In the genomic region with DNA sequence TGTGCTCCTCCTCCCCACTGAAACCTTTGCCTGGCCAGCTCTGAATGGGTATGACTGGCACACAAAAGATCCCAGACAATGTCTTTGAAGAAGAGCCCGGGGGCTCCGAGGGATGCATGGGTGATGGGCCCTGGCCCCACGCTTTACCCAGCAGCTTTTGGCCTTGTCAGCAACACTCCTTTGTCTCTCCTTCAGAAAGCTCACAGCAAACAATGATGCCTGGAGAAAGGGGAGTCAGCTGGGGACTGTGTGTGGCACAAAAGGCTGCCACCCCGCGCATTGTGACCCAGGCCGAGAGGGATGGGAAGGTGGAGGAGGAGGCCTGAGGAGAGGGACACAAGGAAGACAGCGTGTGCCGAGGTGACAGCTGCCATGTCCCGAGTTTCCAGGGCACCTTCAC, we compare ENCODE assay signal across 16 cellular contexts. TPM values are rescaled to one million over a fixed set of nuclear protein-coding genes. Genes with fewer than 3 reads are reported as not detected.
A peak's percentile ranks its signal among the peaks of the same experiment; 100 is the strongest.
DNase-seq lines count a peak whose midpoint lies in the region; ATAC-seq and TF ChIP-seq lines count a peak whose summit lies in the region.
"Had no signal": no experiment of that assay in that cellular context is flagged by ENCODE, and none has a peak within 500 bp of the region (broad histone marks: within the 10 kb centered on the region; RNA-seq: fewer than 3 reads in every experiment).

No MANE protein-coding gene starts in this region.

- H3K36me3 Mint-ChIP-seq in MCF 10A (ENCODE audit: insufficient read depth, unreplicated experiment) (peaks cover 10% of the 10 kb centered on the region), endothelial cell (ENCODE audit: low read depth, unreplicated experiment) (peaks cover 7% of the 10 kb centered on the region)

- BruUV-seq in MCF 10A (replicated peaks; lab: Mats Ljungman, UMichigan) (no TSS peak), A673 (replicated peaks; lab: Mats Ljungman, UMichigan) (no TSS peak)

- H2BK15ac ChIP-seq in neuronal stem cell (ENCODE audit: low read length), result no peak overlapping the region

- POLR2A ChIA-PET in MCF 10A (lab: Yijun Ruan, JAX) (interaction anchor here (0.6 to 13.7 kb wide), 7 partner anchors 9 to 1942 kb away, joined by 3 to 219 read pairs (median 22); no protein-coding TSS in a partner anchor), A673 (lab: Charles Lee; ENCODE audit: low non-redundant PET) (interaction anchor here (0.5 kb wide), 1 partner anchor 311 kb away, joined by 6 read pairs; no protein-coding TSS in a partner anchor)

- H3K4me1 ChIP-seq in breast epithelium, result no peaks in the 10 kb centered on the region
- peaks cover 19 to 29% of the 10 kb centered on the region in 2 donors for H3K4me1 ChIP-seq in neuronal stem cell (ENCODE audit: control insufficient read depth in 2 of 2, insufficient read depth in 1 of 2, low read depth in 1 of 2, low read length in 2 of 2)
- peaks cover 7% of the 10 kb centered on the region for H3K4me1 ChIP-seq in A673 (ENCODE audit: insufficient read depth, low read length, poor library complexity, severe bottlenecking)

- no peak overlapping the region for H3K4me3 ChIP-seq in breast epithelium
- no peak overlapping the region for H3K4me3 ChIP-seq in neuronal stem cell (ENCODE audit: low read length in 2 of 2)
- no peak overlapping the region for H3K4me3 ChIP-seq in A673 (ENCODE audit: low read depth, low read length, poor library complexity, severe bottlenecking)

- intact Hi-C loops in MCF 10A (cut with micrococcal nuclease), result no loop called here
- intact Hi-C loops in breast epithelium (cut with DNase I; ENCODE audit: low total_unique reads), result no loop called here
- intact Hi-C loops in A673 (cut with micrococcal nuclease; ENCODE audit: unreplicated experiment), result no loop called here

- H3K27ac Mint-ChIP-seq in MCF 10A (ENCODE audit: low read depth, unreplicated experiment), result peak overlapping the region; percentile 52
- H3K27ac Mint-ChIP-seq in endothelial cell (ENCODE audit: unreplicated experiment), result no peak overlapping the region
- H3K27ac Mint-ChIP-seq: CD4-positive, alpha-beta T cell; HFFc6 had no signal

- no peaks in the 10 kb centered on the region for H3K9me3 ChIP-seq in breast epithelium
- no peaks in the 10 kb centered on the region for H3K9me3 ChIP-seq in neuronal stem cell (replicated peaks in 1 of 2; ENCODE audit: control insufficient read depth in 2 of 2, insufficient read depth in 1 of 2, low read depth in 1 of 2, low read length in 2 of 2)
- no peaks in the 10 kb centered on the region for H3K9me3 ChIP-seq in A673 (ENCODE audit: low read depth, low read length, poor library complexity, severe bottlenecking)
- H3K9me3 ChIP-seq: Caco-2 had no signal

- no peak for DNase-seq in MCF 10A (ENCODE audit: unreplicated experiment)
- DNase-seq in breast epithelium (ENCODE audit: low spot score in 2 of 2), result no peak
- no peak for DNase-seq in endothelial cell (ENCODE audit: low spot score)
- peak; percentile 59 for DNase-seq in neuronal stem cell (ENCODE audit: low spot score)
- no peak for DNase-seq in A673 (ENCODE audit: low spot score)
- no peak for DNase-seq in SKM-1 (lab: John Stamatoyannopoulos, UW; ENCODE audit: unreplicated experiment)
- DNase-seq: ACHN; Caco-2; CD4-positive, alpha-beta T cell; GOT3; H7; HFFc6; IMR-90 had no signal

- H3K27me3 ChIP-seq in breast epithelium (no peaks in the 10 kb centered on the region), neuronal stem cell (ENCODE audit: control insufficient read depth in 3 of 3, insufficient read depth in 3 of 3, low read depth in 1 of 3, low read length in 3 of 3) (no peaks in the 10 kb centered on the region), A673 (replicated peaks; ENCODE audit: insufficient read depth, low read depth, low read length, poor library complexity) (no peaks in the 10 kb centered on the region)

- H3K27ac ChIP-seq in breast epithelium (no peak overlapping the region), neuronal stem cell (replicated peaks; ENCODE audit: low read length) (peak overlapping the region; percentile 35), A673 (ENCODE audit: low read depth, low read length, poor library complexity, severe bottlenecking) (no peak overlapping the region)
- H3K27ac ChIP-seq: C4-2B had no signal

- H4K8ac ChIP-seq in neuronal stem cell (ENCODE audit: low read depth, low read length), result no peak overlapping the region

- no CpG with 5 or more reads among the region's 9 CpGs for WGBS in neuronal stem cell (ENCODE audit: extremely low coverage in 2 of 2, insufficient read length in 2 of 2, insufficient replicate concordance in 1 of 2), 2 donors

- no peak overlapping the region for H3K4me2 ChIP-seq in neuronal stem cell (ENCODE audit: insufficient read depth, low read length, poor library complexity, severe bottlenecking)

- no peak overlapping the region for H2BK12ac ChIP-seq in neuronal stem cell (ENCODE audit: low read length)

- H3K9me3 Mint-ChIP-seq in MCF 10A (ENCODE audit: unreplicated experiment) (no peaks in the 10 kb centered on the region), endothelial cell (ENCODE audit: unreplicated experiment) (no peaks in the 10 kb centered on the region)
- H3K9me3 Mint-ChIP-seq: CD4-positive, alpha-beta T cell; HFFc6 had no signal

- TF ChIP-seq CTCF in MCF 10A (IDR thresholded peaks at IDR 0.05; ENCODE audit: unreplicated experiment), result no peak
- no peak for TF ChIP-seq CTCF in breast epithelium (IDR thresholded peaks at IDR 0.05)
- no peak for TF ChIP-seq CTCF in endothelial cell (IDR thresholded peaks at IDR 0.05; ENCODE audit: unreplicated experiment)
- TF ChIP-seq CTCF in A673 (conservative IDR thresholded peaks at IDR 0.05; ENCODE audit: low read depth, low read length), result no peak

- H2BK5ac ChIP-seq in neuronal stem cell (ENCODE audit: low read length), result no peak overlapping the region

- H3K18ac ChIP-seq in neuronal stem cell (ENCODE audit: low read length), result no peak overlapping the region

- H3K23ac ChIP-seq in neuronal stem cell (ENCODE audit: low read depth, low read length, poor library complexity), result no peak overlapping the region

- H3K79me1 ChIP-seq in neuronal stem cell (ENCODE audit: low read depth, low read length), result no peaks in the 10 kb centered on the region

- no peaks in the 10 kb centered on the region for H3K36me3 ChIP-seq in breast epithelium
- no peaks in the 10 kb centered on the region for H3K36me3 ChIP-seq in neuronal stem cell (replicated peaks in 1 of 2; ENCODE audit: control insufficient read depth in 2 of 2, insufficient read depth in 2 of 2, low read length in 2 of 2)
- H3K36me3 ChIP-seq in A673 (ENCODE audit: insufficient read depth, low read length, poor library complexity, severe bottlenecking), result no peaks in the 10 kb centered on the region

- TF ChIP-seq POLR2A in breast epithelium (IDR thresholded peaks at IDR 0.05), result no peak

- no peak for ATAC-seq in GM18517 (IDR thresholded peaks at IDR 0.05; ENCODE audit: unreplicated experiment)
- ATAC-seq: HCT116 had no signal

- H2AK5ac ChIP-seq in neuronal stem cell (ENCODE audit: low read depth, low read length), result no peak overlapping the region

- CTCF ChIA-PET in MCF 10A (lab: Yijun Ruan, JAX), result interaction anchor here (0.7 to 47.3 kb wide), 13 partner anchors 9 to 176 kb away, joined by 3 to 1037 read pairs (median 5); partner anchors contain the start of gene PLXNA2
- CTCF ChIA-PET in A673 (lab: Charles Lee), result no interaction called here

- H2BK120ac ChIP-seq in neuronal stem cell (ENCODE audit: low read depth, low read length), result no peak overlapping the region

- H3K4me3 Mint-ChIP-seq in MCF 10A (ENCODE audit: unreplicated experiment), result no peak overlapping the region
- peak overlapping the region; percentile 42 for H3K4me3 Mint-ChIP-seq in endothelial cell (ENCODE audit: unreplicated experiment)
- H3K4me3 Mint-ChIP-seq: CD4-positive, alpha-beta T cell; HFFc6 had no signal

- no peak overlapping the region for H3K14ac ChIP-seq in neuronal stem cell (ENCODE audit: low read length)

- H3K4ac ChIP-seq in neuronal stem cell (ENCODE audit: low read length), result no peak overlapping the region

- H3K27me3 Mint-ChIP-seq in MCF 10A (ENCODE audit: insufficient read depth, unreplicated experiment), result no peaks in the 10 kb centered on the region
- H3K27me3 Mint-ChIP-seq in endothelial cell (ENCODE audit: unreplicated experiment), result peaks cover 2% of the 10 kb centered on the region
- H3K27me3 Mint-ChIP-seq: CD4-positive, alpha-beta T cell had no signal

- no peak overlapping the region for H4K91ac ChIP-seq in neuronal stem cell (ENCODE audit: low read depth, low read length, poor library complexity)

- peaks cover 27% of the 10 kb centered on the region for H3K4me1 Mint-ChIP-seq in MCF 10A (ENCODE audit: insufficient read depth, unreplicated experiment)
- H3K4me1 Mint-ChIP-seq in endothelial cell (ENCODE audit: unreplicated experiment), result peaks cover 10% of the 10 kb centered on the region

- peak overlapping the region; percentile 1 for H2AFZ ChIP-seq in neuronal stem cell (ENCODE audit: low read length)

- no peak overlapping the region for H3K9ac ChIP-seq in neuronal stem cell (ENCODE audit: low read depth, low read length, poor library complexity)

RNA-seq across cellular contexts. Expression of gene PLXNA2, which starts 45.9 kb away (rescaled TPM):
- total RNA-seq in MCF 10A (2022), result 59.2 and 69.7 TPM in 2 replicates
- total RNA-seq in breast epithelium, result 10 to 100 TPM; 11.3 to 18.2 (median 11.5) TPM
- total RNA-seq in endothelial cell (ENCODE audit: unreplicated experiment), result 25.6 TPM
- 1.2 TPM for polyA plus RNA-seq in neuronal stem cell (2013, experiment 1 of 2)
- 1.1 TPM for polyA plus RNA-seq in neuronal stem cell (2013, experiment 2 of 2)
- 0.06 TPM in 1 of 2 replicates, not detected in the other for total RNA-seq in A673 (2021)

Comparison
In these comparisons a context has a peak if more than half of its experiments do, and no peak if none do; other contexts are left out.
1. RNA of gene PLXNA2, which starts 45.9 kb away (total RNA-seq): 59.2 to 69.7 TPM in MCF 10A, 25.6 TPM in endothelial cell (single experiment) and 11.3 to 18.2 TPM in breast epithelium; 0.06 TPM in A673; every median in the first group is over 10 times any median in the second.